In genomic region chr3:14301558-14301957, GRCh38 we compare ENCODE assay signal across 1 cellular context.
TF ChIP-seq lines count a peak whose summit lies in the region.

No MANE protein-coding gene starts in this region.

TF ChIP-seq in HepG2, 621 proteins besides CTCF, POLR2A, EP300 and RAD21 (continued from another document):
- TF ChIP-seq, protein P1, sequence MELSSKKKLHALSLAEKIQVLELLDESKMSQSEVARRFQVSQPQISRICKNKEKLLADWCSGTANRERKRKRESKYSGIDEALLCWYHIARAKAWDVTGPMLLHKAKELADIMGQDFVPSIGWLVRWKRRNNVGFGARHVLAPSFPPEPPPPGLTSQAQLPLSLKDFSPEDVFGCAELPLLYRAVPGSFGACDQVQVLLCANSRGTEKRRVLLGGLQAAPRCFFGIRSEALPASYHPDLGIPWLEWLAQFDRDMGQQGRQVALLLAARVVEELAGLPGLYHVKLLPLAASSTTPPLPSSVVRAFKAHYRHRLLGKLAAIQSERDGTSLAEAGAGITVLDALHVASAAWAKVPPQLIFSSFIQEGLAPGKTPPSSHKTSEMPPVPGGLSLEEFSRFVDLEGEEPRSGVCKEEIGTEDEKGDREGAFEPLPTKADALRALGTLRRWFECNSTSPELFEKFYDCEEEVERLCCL (CRISPR knock-in tag; IDR thresholded peaks at IDR 0.05; ENCODE audit: borderline replicate concordance): no peak
- no peak for TF ChIP-seq GZF1 (CRISPR knock-in tag; IDR thresholded peaks at IDR 0.05)
- TF ChIP-seq ZNF430 (CRISPR knock-in tag; IDR thresholded peaks at IDR 0.05): no peak
- no peak for TF ChIP-seq ETV5 (CRISPR knock-in tag; IDR thresholded peaks at IDR 0.05; ENCODE audit: borderline replicate concordance)
- no peak for TF ChIP-seq ZNF33B (CRISPR knock-in tag; IDR thresholded peaks at IDR 0.05)
- TF ChIP-seq E2F2 (CRISPR knock-in tag; IDR thresholded peaks at IDR 0.05; ENCODE audit: borderline replicate concordance): no peak
- no peak for TF ChIP-seq ZNF335 (CRISPR knock-in tag; IDR thresholded peaks at IDR 0.05)
- peak; percentile 34; the same call in 1 of the 2 replicates for TF ChIP-seq SMC3 (IDR thresholded peaks at IDR 0.05; ENCODE audit: low read length)
- TF ChIP-seq, protein P2, sequence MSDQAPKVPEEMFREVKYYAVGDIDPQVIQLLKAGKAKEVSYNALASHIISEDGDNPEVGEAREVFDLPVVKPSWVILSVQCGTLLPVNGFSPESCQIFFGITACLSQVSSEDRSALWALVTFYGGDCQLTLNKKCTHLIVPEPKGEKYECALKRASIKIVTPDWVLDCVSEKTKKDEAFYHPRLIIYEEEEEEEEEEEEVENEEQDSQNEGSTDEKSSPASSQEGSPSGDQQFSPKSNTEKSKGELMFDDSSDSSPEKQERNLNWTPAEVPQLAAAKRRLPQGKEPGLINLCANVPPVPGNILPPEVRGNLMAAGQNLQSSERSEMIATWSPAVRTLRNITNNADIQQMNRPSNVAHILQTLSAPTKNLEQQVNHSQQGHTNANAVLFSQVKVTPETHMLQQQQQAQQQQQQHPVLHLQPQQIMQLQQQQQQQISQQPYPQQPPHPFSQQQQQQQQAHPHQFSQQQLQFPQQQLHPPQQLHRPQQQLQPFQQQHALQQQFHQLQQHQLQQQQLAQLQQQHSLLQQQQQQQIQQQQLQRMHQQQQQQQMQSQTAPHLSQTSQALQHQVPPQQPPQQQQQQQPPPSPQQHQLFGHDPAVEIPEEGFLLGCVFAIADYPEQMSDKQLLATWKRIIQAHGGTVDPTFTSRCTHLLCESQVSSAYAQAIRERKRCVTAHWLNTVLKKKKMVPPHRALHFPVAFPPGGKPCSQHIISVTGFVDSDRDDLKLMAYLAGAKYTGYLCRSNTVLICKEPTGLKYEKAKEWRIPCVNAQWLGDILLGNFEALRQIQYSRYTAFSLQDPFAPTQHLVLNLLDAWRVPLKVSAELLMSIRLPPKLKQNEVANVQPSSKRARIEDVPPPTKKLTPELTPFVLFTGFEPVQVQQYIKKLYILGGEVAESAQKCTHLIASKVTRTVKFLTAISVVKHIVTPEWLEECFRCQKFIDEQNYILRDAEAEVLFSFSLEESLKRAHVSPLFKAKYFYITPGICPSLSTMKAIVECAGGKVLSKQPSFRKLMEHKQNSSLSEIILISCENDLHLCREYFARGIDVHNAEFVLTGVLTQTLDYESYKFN (CRISPR knock-in tag; conservative IDR thresholded peaks at IDR 0.05): no peak
- no peak for TF ChIP-seq ZNF232 (CRISPR knock-in tag; IDR thresholded peaks at IDR 0.05; ENCODE audit: borderline replicate concordance)
- TF ChIP-seq KMT2A (CRISPR knock-in tag; IDR thresholded peaks at IDR 0.05): no peak
- no peak for TF ChIP-seq ZNF263 (CRISPR knock-in tag; IDR thresholded peaks at IDR 0.05)
- no peak for TF ChIP-seq IKZF1 (IDR thresholded peaks at IDR 0.05)
- TF ChIP-seq IRF2 (CRISPR knock-in tag; IDR thresholded peaks at IDR 0.05): 0 out of 2 replicates have a peak, but pooled peaks have one; percentile 22
- TF ChIP-seq ZNF709 (CRISPR knock-in tag; IDR thresholded peaks at IDR 0.05): no peak
- no peak for TF ChIP-seq SP140L (CRISPR knock-in tag; IDR thresholded peaks at IDR 0.05; ENCODE audit: borderline replicate concordance)
- TF ChIP-seq CCAR2 (optimal IDR thresholded peaks at IDR 0.05; ENCODE audit: low read depth, low read length): no peak
- TF ChIP-seq ZNF839 (CRISPR knock-in tag; IDR thresholded peaks at IDR 0.05; ENCODE audit: borderline replicate concordance): no peak
